ENCODE assay signal across 21 cellular contexts in the genomic region with DNA sequence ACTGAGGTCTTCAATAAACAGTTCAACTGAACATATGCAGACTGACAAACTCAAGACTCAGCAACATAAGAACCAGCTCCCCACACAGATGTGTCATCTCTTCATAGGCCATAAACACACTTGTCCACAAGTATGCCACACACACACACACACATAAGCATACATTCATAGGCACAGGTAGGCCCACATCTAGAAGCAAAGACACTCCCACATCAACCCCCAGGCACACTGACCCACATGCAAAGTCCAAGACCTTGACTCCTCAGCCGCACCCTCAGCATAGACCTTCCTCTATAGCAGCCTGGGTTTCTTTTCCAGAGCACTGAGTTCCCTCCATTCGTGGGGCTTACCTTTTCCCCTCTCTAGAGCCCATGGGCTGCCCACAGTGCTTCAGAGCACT. TPM values are rescaled to one million over a fixed set of nuclear protein-coding genes. Genes with fewer than 3 reads are reported as not detected.
DNase-seq lines count a peak whose midpoint lies in the region; ATAC-seq, FAIRE-seq and TF ChIP-seq lines count a peak whose summit lies in the region.
"Had no signal": no experiment of that assay in that cellular context is flagged by ENCODE, and none has a peak within 500 bp of the region (broad histone marks: within the 10 kb centered on the region; RNA-seq: fewer than 3 reads in every experiment).

No MANE protein-coding gene starts in this region.

- H3K27me3 ChIP-seq in hepatocyte = no peaks in the 10 kb centered on the region
- H3K27me3 ChIP-seq in pancreas = no peaks in the 10 kb centered on the region
- peaks cover 12% of the 10 kb centered on the region for H3K27me3 ChIP-seq in CD8-positive, alpha-beta T cell (ENCODE audit: insufficient read depth, low read length)
- no peaks in the 10 kb centered on the region for H3K27me3 ChIP-seq in WERI-Rb-1 (ENCODE audit: insufficient read depth, low read depth, severe bottlenecking)

- peaks cover 31% of the 10 kb centered on the region for H3K27me3 Mint-ChIP-seq in CD8-positive, alpha-beta T cell (ENCODE audit: low read depth)

- H4K20me1 ChIP-seq in hepatocyte (ENCODE audit: insufficient read depth, poor library complexity, severe bottlenecking) = peaks cover 14% of the 10 kb centered on the region

- WGBS in hepatocyte (ENCODE audit: low lambda C conversion rate, missing lambda C conversion rate) = 57% methylated on average over 2 of the region's 2 CpGs
- WGBS in pancreas, 2 donors = 17 to 18% methylated on average over 2 of the region's 2 CpGs

- CTCF ChIA-PET in CD8-positive, alpha-beta T cell (lab: Charles Lee) = no interaction called here

- peaks cover 53% of the 10 kb centered on the region for H3K79me2 ChIP-seq in hepatocyte

- no peaks in the 10 kb centered on the region for H3K9me3 Mint-ChIP-seq in CD8-positive, alpha-beta T cell
- H3K9me3 Mint-ChIP-seq: activated T-helper 1 cell treated with anti-CD3 and anti-CD28 coated beads, Interleukin-12 subunit alpha, Interleukin-12 subunit beta, Interleukin-2, Interleukin-4 antibody, amounts not matched to agents 30 ng/mL and 10 ng/mL and 1 ng/mL, durations not matched to agents 14 hours and 24 hours and 36 hours; nephron progenitor cell had no signal

- ATAC-seq in pancreas (peak in 2 of 4 donors; percentile 12 to 19), GM21576 (IDR thresholded peaks at IDR 0.05; ENCODE audit: unreplicated experiment) (no peak)
- no peak for ATAC-seq in CD8-positive, alpha-beta T cell

- no peaks in the 10 kb centered on the region for H3K36me3 ChIP-seq in hepatocyte (replicated peaks; ENCODE audit: insufficient read depth, low read depth)
- no peaks in the 10 kb centered on the region for H3K36me3 ChIP-seq in pancreas
- no peaks in the 10 kb centered on the region for H3K36me3 ChIP-seq in CD8-positive, alpha-beta T cell (ENCODE audit: insufficient read depth, low read length)
- no peaks in the 10 kb centered on the region for H3K36me3 ChIP-seq in WERI-Rb-1

- in situ Hi-C loops in GM13976 (cut with MboI; ENCODE audit: low sequenced_read_pairs, unreplicated experiment) = no loop called here

- H3K4me3 ChIP-seq in hepatocyte (peak overlapping the region; percentile 7), pancreas (peak overlapping the region in 2 of 4 donors; percentile 57 to 86), WERI-Rb-1 (ENCODE audit: low read depth, low read length) (no peak overlapping the region)
- H3K4me3 ChIP-seq in CD8-positive, alpha-beta T cell (ENCODE audit: low read depth, low read length) = no peak overlapping the region

- H3K27ac ChIP-seq in hepatocyte (peak overlapping the region; percentile 98), pancreas (peak overlapping the region; percentile 74 to 95 (median 88)), WERI-Rb-1 (no peak overlapping the region)
- no peak overlapping the region for H3K27ac ChIP-seq in CD8-positive, alpha-beta T cell (ENCODE audit: low read depth, low read length)

- no peak for FAIRE-seq in pancreas (lab: Jason Lieb, UNC)
- FAIRE-seq: D721Med, frontal cortex had no signal

- H3K4me1 ChIP-seq in hepatocyte (ENCODE audit: insufficient read depth) (peaks cover 50% of the 10 kb centered on the region), pancreas (peaks cover 16 to 29% (median 28%) of the 10 kb centered on the region in 3 donors)
- H3K4me1 ChIP-seq in CD8-positive, alpha-beta T cell (ENCODE audit: insufficient read depth, low read length) = no peaks in the 10 kb centered on the region

- H3K4me1 Mint-ChIP-seq in CD8-positive, alpha-beta T cell (ENCODE audit: low read depth) = peaks cover 4% of the 10 kb centered on the region

- H3K36me3 Mint-ChIP-seq in CD8-positive, alpha-beta T cell = no peaks in the 10 kb centered on the region

- intact Hi-C loops in pancreas (cut with DNase I) = no loop called here
- intact Hi-C loops in CD8-positive, alpha-beta T cell (cut with DNase I, micrococcal nuclease) = no loop called here

- peak overlapping the region; percentile 82 for H3K4me2 ChIP-seq in hepatocyte

- POLR2A ChIA-PET in CD8-positive, alpha-beta T cell (lab: Charles Lee) = no interaction called here

- DNase-seq in COLO668 (lab: John Stamatoyannopoulos, UW; ENCODE audit: unreplicated experiment) (peak; percentile 22), SW480 (ENCODE audit: low spot score) (peak; percentile 70), hepatocyte (ENCODE audit: low spot score) (peak; percentile 71), pancreas (no peak), GM13976 (ENCODE audit: low spot score) (no peak), WERI-Rb-1 (no peak)
- no peak for DNase-seq in CD8-positive, alpha-beta T cell
- DNase-seq: activated CD4-positive, alpha-beta T cell treated with anti-CD3 and anti-CD28 coated beads, Interleukin-2, amount 50 U/mL, for 4 hours; aorta; dermis blood vessel endothelial cell; NCI-H1436 treated with DMSO at 0.1 percent for 48 hours; NCI-H524 treated with DMSO at 0.1 percent for 48 hours; nephron progenitor cell; RPMI8226; T1000 had no signal

- no peak for TF ChIP-seq CTCF in hepatocyte (IDR thresholded peaks at IDR 0.05; ENCODE audit: poor library complexity)
- TF ChIP-seq CTCF in pancreas (IDR thresholded peaks at IDR 0.05) = no peak
- no peak for TF ChIP-seq CTCF in GM13976 (IDR thresholded peaks at IDR 0.05; ENCODE audit: borderline replicate concordance, control extremely low read depth, extremely low read depth, insufficient read depth, missing control alignments)
- TF ChIP-seq CTCF in CD8-positive, alpha-beta T cell (IDR thresholded peaks at IDR 0.05) = no peak
- no peak for TF ChIP-seq CTCF in WERI-Rb-1 (IDR thresholded peaks at IDR 0.05; ENCODE audit: low read depth, low read length)

- H3K27ac Mint-ChIP-seq in CD8-positive, alpha-beta T cell = no peak overlapping the region
- H3K27ac Mint-ChIP-seq: activated T-helper 1 cell treated with anti-CD3 and anti-CD28 coated beads, Interleukin-12 subunit alpha, Interleukin-12 subunit beta, Interleukin-2, Interleukin-4 antibody, amounts not matched to agents 30 ng/mL and 10 ng/mL and 1 ng/mL, durations not matched to agents 14 hours and 24 hours and 36 hours; nephron progenitor cell had no signal

- H3K4me3 Mint-ChIP-seq in CD8-positive, alpha-beta T cell = no peak overlapping the region
- H3K4me3 Mint-ChIP-seq: activated T-helper 1 cell treated with anti-CD3 and anti-CD28 coated beads, Interleukin-12 subunit alpha, Interleukin-12 subunit beta, Interleukin-2, Interleukin-4 antibody, amounts not matched to agents 30 ng/mL and 10 ng/mL and 1 ng/mL, durations not matched to agents 14 hours and 24 hours and 36 hours had no signal

- no peaks in the 10 kb centered on the region for H3K9me2 ChIP-seq in hepatocyte (replicated peaks; ENCODE audit: insufficient read depth)

- H3K9me3 ChIP-seq in hepatocyte (ENCODE audit: low read depth) (no peaks in the 10 kb centered on the region), pancreas (no peaks in the 10 kb centered on the region), WERI-Rb-1 (ENCODE audit: severe bottlenecking) (no peaks in the 10 kb centered on the region)
- no peaks in the 10 kb centered on the region for H3K9me3 ChIP-seq in CD8-positive, alpha-beta T cell (ENCODE audit: low read length)

- no peak overlapping the region for H2AFZ ChIP-seq in hepatocyte

RNA-seq across cellular contexts. Expression of gene LAD1, which starts 1.4 kb away (rescaled TPM):
- total RNA-seq in hepatocyte (64.2 and 66.9 TPM in 2 replicates), pancreas (10 to 100 TPM; 28.7 to 62.5 (median 44.3) TPM)
- polyA plus RNA-seq in hepatocyte (63.5 and 68.6 TPM in 2 replicates), pancreas (10 to 100 TPM; 37.3 to 56.3 TPM)
- not detected for total RNA-seq in CD8-positive, alpha-beta T cell
- total RNA-seq: activated T-helper 1 cell treated with anti-CD3 and anti-CD28 coated beads, Interleukin-12 subunit alpha, Interleukin-12 subunit beta, Interleukin-2, Interleukin-4 antibody, amounts not matched to agents 30 ng/mL and 10 ng/mL and 1 ng/mL, durations not matched to agents 14 hours and 24 hours and 36 hours; frontal cortex; temporal lobe had no signal

RNA-seq across cellular contexts. Expression of gene TNNT2, which starts 20.2 kb away (rescaled TPM):
- 22.3 and 25.9 TPM in 2 replicates for total RNA-seq in hepatocyte
- 33.5 and 55.1 TPM in 2 replicates for polyA plus RNA-seq in hepatocyte
- 1 to 10 TPM in 2 of 6 donors, under 1 TPM in 4; 0.06 to 3.0 (median 0.70) TPM for total RNA-seq in pancreas
- 1 to 10 TPM; 2.4 to 7.0 TPM for polyA plus RNA-seq in pancreas
- total RNA-seq in CD8-positive, alpha-beta T cell = not detected
- total RNA-seq: activated T-helper 1 cell treated with anti-CD3 and anti-CD28 coated beads, Interleukin-12 subunit alpha, Interleukin-12 subunit beta, Interleukin-2, Interleukin-4 antibody, amounts not matched to agents 30 ng/mL and 10 ng/mL and 1 ng/mL, durations not matched to agents 14 hours and 24 hours and 36 hours; dermis blood vessel endothelial cell; frontal cortex had no signal

RNA-seq across cellular contexts. Expression of gene TNNI1, which starts 23.9 kb away (rescaled TPM):
- total RNA-seq in hepatocyte = 2.6 and 4.1 TPM in 2 replicates
- polyA plus RNA-seq in hepatocyte = 4.2 and 12.4 TPM in 2 replicates
- total RNA-seq in pancreas = not detected
- polyA plus RNA-seq in pancreas = under 1 TPM; 0.04 to 0.63 TPM
- total RNA-seq in CD8-positive, alpha-beta T cell = not detected
- total RNA-seq: activated T-helper 1 cell treated with anti-CD3 and anti-CD28 coated beads, Interleukin-12 subunit alpha, Interleukin-12 subunit beta, Interleukin-2, Interleukin-4 antibody, amounts not matched to agents 30 ng/mL and 10 ng/mL and 1 ng/mL, durations not matched to agents 14 hours and 24 hours and 36 hours; aorta; dermis blood vessel endothelial cell; temporal lobe had no signal
- polyA plus RNA-seq: AG04450 had no signal

Comparison
In these comparisons a context has a peak if more than half of its experiments do, and no peak if none do; other contexts are left out.
1. DNase-seq: peak in COLO668 (single experiment), SW480 (single experiment) and hepatocyte (single experiment); none in pancreas (0 of 6), GM13976 (single experiment), CD8-positive, alpha-beta T cell (0 of 7) and WERI-Rb-1 (single experiment).
2. H3K27ac ChIP-seq: peak in hepatocyte (single experiment) and pancreas (4 of 4); none in CD8-positive, alpha-beta T cell (single experiment) and WERI-Rb-1 (single experiment).
3. RNA of gene LAD1, which starts 1.4 kb away (total RNA-seq): 64.2 to 66.9 TPM in hepatocyte and 28.7 to 62.5 TPM in pancreas; not detected in CD8-positive, alpha-beta T cell; every median in the first group is over 10 times any median in the second.